1 cellular context compared by ENCODE assay signal in the genomic region with DNA sequence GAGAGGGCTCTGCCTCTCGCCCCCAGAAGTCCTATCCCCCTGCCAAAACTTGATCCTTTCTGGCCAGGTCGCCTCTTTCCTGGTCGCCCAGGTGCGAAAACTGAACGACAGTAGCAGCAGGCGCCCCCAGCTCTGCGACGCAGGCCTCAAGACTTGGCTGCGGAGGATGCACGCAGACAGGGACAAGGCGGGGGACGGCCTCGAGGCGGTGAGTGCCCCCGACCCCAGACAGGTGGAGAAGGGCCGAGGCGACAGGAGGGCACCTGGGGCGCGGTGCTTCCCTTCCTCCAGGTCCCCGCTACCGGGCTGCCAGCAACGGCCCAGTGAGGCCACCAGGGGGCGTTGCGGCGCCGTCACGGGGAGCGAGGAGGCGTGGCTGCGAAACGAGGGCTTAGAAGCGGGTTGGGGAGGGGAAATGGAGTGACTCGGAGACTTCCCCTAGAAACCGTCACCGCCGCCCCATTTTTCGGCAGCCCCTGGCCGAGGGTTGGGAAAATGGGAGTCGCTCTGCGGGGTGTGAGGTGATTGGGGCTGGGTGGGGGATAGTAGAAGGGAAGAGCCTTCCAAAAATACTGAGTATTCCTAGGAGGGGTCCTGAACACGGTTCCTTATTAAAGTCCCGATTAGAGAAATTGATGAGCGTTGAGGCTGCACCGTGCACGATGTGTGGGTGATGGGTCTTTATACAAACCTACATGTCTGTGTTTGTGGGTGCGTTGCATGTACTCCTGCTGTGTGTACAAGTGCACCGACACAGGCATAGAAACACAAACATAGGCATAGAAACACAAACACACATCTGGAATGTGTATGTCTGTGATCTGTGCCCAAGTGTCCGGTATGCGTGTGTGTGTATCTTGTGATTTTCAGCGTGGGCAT.
TF ChIP-seq lines count a peak whose summit lies in the region.

No MANE protein-coding gene starts in this region.

TF ChIP-seq in HepG2, 621 proteins besides CTCF, POLR2A, EP300 and RAD21 (continued from another document and continues in another):
- TF ChIP-seq, protein P1, sequence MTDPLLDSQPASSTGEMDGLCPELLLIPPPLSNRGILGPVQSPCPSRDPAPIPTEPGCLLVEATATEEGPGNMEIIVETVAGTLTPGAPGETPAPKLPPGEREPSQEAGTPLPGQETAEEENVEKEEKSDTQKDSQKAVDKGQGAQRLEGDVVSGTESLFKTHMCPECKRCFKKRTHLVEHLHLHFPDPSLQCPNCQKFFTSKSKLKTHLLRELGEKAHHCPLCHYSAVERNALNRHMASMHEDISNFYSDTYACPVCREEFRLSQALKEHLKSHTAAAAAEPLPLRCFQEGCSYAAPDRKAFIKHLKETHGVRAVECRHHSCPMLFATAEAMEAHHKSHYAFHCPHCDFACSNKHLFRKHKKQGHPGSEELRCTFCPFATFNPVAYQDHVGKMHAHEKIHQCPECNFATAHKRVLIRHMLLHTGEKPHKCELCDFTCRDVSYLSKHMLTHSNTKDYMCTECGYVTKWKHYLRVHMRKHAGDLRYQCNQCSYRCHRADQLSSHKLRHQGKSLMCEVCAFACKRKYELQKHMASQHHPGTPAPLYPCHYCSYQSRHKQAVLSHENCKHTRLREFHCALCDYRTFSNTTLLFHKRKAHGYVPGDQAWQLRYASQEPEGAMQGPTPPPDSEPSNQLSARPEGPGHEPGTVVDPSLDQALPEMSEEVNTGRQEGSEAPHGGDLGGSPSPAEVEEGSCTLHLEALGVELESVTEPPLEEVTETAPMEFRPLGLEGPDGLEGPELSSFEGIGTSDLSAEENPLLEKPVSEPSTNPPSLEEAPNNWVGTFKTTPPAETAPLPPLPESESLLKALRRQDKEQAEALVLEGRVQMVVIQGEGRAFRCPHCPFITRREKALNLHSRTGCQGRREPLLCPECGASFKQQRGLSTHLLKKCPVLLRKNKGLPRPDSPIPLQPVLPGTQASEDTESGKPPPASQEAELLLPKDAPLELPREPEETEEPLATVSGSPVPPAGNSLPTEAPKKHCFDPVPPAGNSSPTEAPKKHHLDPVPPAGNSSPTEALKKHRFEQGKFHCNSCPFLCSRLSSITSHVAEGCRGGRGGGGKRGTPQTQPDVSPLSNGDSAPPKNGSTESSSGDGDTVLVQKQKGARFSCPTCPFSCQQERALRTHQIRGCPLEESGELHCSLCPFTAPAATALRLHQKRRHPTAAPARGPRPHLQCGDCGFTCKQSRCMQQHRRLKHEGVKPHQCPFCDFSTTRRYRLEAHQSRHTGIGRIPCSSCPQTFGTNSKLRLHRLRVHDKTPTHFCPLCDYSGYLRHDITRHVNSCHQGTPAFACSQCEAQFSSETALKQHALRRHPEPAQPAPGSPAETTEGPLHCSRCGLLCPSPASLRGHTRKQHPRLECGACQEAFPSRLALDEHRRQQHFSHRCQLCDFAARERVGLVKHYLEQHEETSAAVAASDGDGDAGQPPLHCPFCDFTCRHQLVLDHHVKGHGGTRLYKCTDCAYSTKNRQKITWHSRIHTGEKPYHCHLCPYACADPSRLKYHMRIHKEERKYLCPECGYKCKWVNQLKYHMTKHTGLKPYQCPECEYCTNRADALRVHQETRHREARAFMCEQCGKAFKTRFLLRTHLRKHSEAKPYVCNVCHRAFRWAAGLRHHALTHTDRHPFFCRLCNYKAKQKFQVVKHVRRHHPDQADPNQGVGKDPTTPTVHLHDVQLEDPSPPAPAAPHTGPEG (CRISPR knock-in tag; IDR thresholded peaks at IDR 0.05): no peak
- TF ChIP-seq SRSF9 (IDR thresholded peaks at IDR 0.05; ENCODE audit: borderline replicate concordance, insufficient read depth, low read depth, low read length, poor library complexity, severe bottlenecking) (no peak), ZBTB7B (CRISPR knock-in tag; IDR thresholded peaks at IDR 0.05) (no peak), SP1 (IDR thresholded peaks at IDR 0.05) (no peak), SP1 (CRISPR knock-in tag; IDR thresholded peaks at IDR 0.05) (peak; percentile 93), ZNF33B (CRISPR knock-in tag; IDR thresholded peaks at IDR 0.05) (0 out of 2 replicates have a peak, but pooled peaks have one; percentile 49), SALL1 (CRISPR knock-in tag; IDR thresholded peaks at IDR 0.05) (peak; percentile 79), ZNF589 (CRISPR knock-in tag; conservative IDR thresholded peaks at IDR 0.05) (no peak), KDM5B (CRISPR knock-in tag; IDR thresholded peaks at IDR 0.05; ENCODE audit: borderline replicate concordance) (peak; percentile 76; the same call in 1 of the 2 replicates), ZNF260 (CRISPR knock-in tag; IDR thresholded peaks at IDR 0.05; ENCODE audit: borderline replicate concordance, low read depth) (no peak), HDAC1 (CRISPR knock-in tag; IDR thresholded peaks at IDR 0.05) (no peak), ZNF282 (IDR thresholded peaks at IDR 0.05; ENCODE audit: partially characterized antibody) (no peak), PTBP1 (IDR thresholded peaks at IDR 0.05; ENCODE audit: low read depth, low read length, poor library complexity, severe bottlenecking) (peak; percentile 94), JDP2 (CRISPR knock-in tag; IDR thresholded peaks at IDR 0.05; ENCODE audit: borderline replicate concordance) (no peak), ZNF775 (CRISPR knock-in tag; IDR thresholded peaks at IDR 0.05; ENCODE audit: borderline replicate concordance) (no peak), DPF2 (CRISPR knock-in tag; IDR thresholded peaks at IDR 0.05; ENCODE audit: borderline replicate concordance, low read depth) (no peak), ZNF839 (CRISPR knock-in tag; IDR thresholded peaks at IDR 0.05; ENCODE audit: borderline replicate concordance) (0 out of 2 replicates have a peak, but pooled peaks have one; percentile 54), ZNF331 (CRISPR knock-in tag; IDR thresholded peaks at IDR 0.05) (0 out of 2 replicates have a peak, but pooled peaks have one; percentile 73), MAZ (IDR thresholded peaks at IDR 0.05; ENCODE audit: borderline replicate concordance, low read depth, low read length) (peak; percentile 76), MAZ (CRISPR knock-in tag; IDR thresholded peaks at IDR 0.05; ENCODE audit: low read depth) (peak; percentile 80; the same call in 1 of the 2 replicates), ZFP62 (CRISPR knock-in tag; IDR thresholded peaks at IDR 0.05) (no peak), ZNF44 (CRISPR knock-in tag; IDR thresholded peaks at IDR 0.05) (no peak), PITX1 (CRISPR knock-in tag; IDR thresholded peaks at IDR 0.05) (peak; percentile 78; the same call in 1 of the 2 replicates)
- TF ChIP-seq, protein P2, sequence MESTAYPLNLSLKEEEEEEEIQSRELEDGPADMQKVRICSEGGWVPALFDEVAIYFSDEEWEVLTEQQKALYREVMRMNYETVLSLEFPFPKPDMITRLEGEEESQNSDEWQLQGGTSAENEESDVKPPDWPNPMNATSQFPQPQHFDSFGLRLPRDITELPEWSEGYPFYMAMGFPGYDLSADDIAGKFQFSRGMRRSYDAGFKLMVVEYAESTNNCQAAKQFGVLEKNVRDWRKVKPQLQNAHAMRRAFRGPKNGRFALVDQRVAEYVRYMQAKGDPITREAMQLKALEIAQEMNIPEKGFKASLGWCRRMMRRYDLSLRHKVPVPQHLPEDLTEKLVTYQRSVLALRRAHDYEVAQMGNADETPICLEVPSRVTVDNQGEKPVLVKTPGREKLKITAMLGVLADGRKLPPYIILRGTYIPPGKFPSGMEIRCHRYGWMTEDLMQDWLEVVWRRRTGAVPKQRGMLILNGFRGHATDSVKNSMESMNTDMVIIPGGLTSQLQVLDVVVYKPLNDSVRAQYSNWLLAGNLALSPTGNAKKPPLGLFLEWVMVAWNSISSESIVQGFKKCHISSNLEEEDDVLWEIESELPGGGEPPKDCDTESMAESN (CRISPR knock-in tag; conservative IDR thresholded peaks at IDR 0.05): peak; percentile 97
- TF ChIP-seq, protein P3, sequence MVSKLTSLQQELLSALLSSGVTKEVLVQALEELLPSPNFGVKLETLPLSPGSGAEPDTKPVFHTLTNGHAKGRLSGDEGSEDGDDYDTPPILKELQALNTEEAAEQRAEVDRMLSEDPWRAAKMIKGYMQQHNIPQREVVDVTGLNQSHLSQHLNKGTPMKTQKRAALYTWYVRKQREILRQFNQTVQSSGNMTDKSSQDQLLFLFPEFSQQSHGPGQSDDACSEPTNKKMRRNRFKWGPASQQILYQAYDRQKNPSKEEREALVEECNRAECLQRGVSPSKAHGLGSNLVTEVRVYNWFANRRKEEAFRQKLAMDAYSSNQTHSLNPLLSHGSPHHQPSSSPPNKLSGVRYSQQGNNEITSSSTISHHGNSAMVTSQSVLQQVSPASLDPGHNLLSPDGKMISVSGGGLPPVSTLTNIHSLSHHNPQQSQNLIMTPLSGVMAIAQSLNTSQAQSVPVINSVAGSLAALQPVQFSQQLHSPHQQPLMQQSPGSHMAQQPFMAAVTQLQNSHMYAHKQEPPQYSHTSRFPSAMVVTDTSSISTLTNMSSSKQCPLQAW (CRISPR knock-in tag; IDR thresholded peaks at IDR 0.05): peak; percentile 85
- TF ChIP-seq, protein P4, sequence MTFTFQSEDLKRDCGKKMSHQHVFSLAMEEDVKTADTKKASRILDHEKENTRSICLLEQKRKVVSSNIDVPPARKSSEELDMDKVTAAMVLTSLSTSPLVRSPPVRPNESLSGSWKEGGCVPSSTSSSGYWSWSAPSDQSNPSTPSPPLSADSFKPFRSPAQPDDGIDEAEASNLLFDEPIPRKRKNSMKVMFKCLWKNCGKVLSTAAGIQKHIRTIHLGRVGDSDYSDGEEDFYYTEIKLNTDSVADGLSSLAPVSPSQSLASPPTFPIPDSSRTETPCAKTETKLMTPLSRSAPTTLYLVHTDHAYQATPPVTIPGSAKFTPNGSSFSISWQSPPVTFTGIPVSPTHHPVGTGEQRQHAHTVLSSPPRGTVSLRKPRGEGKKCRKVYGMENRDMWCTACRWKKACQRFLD (CRISPR knock-in tag; IDR thresholded peaks at IDR 0.05; ENCODE audit: borderline replicate concordance): no peak
- TF ChIP-seq, protein P5, sequence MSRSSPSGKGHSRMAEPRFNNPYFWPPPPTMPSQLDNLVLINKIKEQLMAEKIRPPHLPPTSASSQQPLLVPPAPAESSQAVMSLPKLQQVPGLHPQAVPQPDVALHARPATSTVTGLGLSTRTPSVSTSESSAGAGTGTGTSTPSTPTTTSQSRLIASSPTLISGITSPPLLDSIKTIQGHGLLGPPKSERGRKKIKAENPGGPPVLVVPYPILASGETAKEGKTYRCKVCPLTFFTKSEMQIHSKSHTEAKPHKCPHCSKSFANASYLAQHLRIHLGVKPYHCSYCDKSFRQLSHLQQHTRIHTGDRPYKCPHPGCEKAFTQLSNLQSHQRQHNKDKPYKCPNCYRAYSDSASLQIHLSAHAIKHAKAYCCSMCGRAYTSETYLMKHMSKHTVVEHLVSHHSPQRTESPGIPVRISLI (CRISPR knock-in tag; IDR thresholded peaks at IDR 0.05; ENCODE audit: borderline replicate concordance): 0 out of 2 replicates have a peak, but pooled peaks have one; percentile 44
- TF ChIP-seq, protein P6, sequence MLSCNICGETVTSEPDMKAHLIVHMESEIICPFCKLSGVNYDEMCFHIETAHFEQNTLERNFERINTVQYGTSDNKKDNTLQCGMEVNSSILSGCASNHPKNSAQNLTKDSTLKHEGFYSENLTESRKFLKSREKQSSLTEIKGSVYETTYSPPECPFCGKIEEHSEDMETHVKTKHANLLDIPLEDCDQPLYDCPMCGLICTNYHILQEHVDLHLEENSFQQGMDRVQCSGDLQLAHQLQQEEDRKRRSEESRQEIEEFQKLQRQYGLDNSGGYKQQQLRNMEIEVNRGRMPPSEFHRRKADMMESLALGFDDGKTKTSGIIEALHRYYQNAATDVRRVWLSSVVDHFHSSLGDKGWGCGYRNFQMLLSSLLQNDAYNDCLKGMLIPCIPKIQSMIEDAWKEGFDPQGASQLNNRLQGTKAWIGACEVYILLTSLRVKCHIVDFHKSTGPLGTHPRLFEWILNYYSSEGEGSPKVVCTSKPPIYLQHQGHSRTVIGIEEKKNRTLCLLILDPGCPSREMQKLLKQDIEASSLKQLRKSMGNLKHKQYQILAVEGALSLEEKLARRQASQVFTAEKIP (CRISPR knock-in tag; IDR thresholded peaks at IDR 0.05; ENCODE audit: borderline replicate concordance): no peak
- TF ChIP-seq, protein P7, sequence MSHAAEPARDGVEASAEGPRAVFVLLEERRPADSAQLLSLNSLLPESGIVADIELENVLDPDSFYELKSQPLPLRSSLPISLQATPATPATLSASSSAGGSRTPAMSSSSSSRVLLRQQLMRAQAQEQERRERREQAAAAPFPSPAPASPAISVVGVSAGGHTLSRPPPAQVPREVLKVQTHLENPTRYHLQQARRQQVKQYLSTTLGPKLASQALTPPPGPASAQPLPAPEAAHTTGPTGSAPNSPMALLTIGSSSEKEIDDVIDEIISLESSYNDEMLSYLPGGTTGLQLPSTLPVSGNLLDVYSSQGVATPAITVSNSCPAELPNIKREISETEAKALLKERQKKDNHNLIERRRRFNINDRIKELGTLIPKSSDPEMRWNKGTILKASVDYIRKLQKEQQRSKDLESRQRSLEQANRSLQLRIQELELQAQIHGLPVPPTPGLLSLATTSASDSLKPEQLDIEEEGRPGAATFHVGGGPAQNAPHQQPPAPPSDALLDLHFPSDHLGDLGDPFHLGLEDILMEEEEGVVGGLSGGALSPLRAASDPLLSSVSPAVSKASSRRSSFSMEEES (CRISPR knock-in tag; IDR thresholded peaks at IDR 0.05): 0 out of 2 replicates have a peak, but pooled peaks have one; percentile 43
